In the genomic region with DNA sequence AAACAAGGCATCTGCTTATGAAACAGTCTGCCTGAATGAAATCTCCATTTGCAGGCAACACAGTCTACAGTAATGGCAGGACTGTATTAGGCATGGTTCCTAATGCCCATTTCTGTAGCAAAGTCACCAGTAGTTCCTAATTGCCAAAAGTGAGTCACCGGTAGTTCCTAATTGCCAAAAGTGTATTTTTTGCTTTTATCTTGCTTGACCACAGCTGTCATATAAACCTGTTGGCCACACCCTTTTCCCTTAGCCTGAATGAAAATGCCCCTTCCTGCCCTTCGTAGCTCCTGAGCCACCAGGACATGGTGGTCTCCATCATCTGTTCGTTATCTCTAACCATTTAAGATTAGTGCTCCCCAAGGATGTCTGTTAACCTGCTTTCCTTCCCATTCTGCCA, we compare ENCODE assay signal across 17 cellular contexts.
"Had no signal": no experiment of that assay in that cellular context is flagged by ENCODE, and none has a peak within 500 bp of the region (broad histone marks: within the 10 kb centered on the region; RNA-seq: fewer than 3 reads in every experiment).

No MANE protein-coding gene starts in this region.

- H3K27ac Mint-ChIP-seq: activated T-helper 2 cell treated with anti-CD3 and anti-CD28 coated beads, Interferon-gamma antibody, Interleukin-2, Interleukin-4, amounts not matched to agents 10 μg/mL and 5 μg/mL and 100 μg/mL, durations not matched to agents 14 hours and 24 hours and 36 hours; natural killer cell treated with Interleukin-12 subunit alpha and Interleukin-12 subunit beta and Interleukin-15 and Interleukin-18, amount 100 ng/mL, for 72 hours; progenitor cell of endocrine pancreas had no signal

- H3K9me3 ChIP-seq: adrenal gland, esophagus squamous epithelium, right lobe of liver had no signal

- H3K27me3 ChIP-seq: adrenal gland, esophagus squamous epithelium, foreskin keratinocyte, right lobe of liver had no signal

- H3K36me3 Mint-ChIP-seq: natural killer cell treated with Interleukin-12 subunit alpha and Interleukin-12 subunit beta and Interleukin-15 and Interleukin-18, amount 100 ng/mL, for 72 hours had no signal

- DNase-seq: activated CD4-positive, alpha-beta T cell treated with anti-CD3 and anti-CD28 coated beads for 1 hour; activated CD4-positive, alpha-beta T cell treated with anti-CD3 and anti-CD28 coated beads, Interleukin-2, amount 50 U/mL, for 4 hours; activated naive CD4-positive, alpha-beta T cell treated with anti-CD3 and anti-CD28 coated beads, Interleukin-2, amount 50 U/mL, for 16 hours; activated T-cell treated with anti-CD3 and anti-CD28 coated beads, Interleukin-2, amount 50 U/mL, for 1 hour; adrenal gland; esophagus squamous epithelium; foreskin keratinocyte; kidney glomerular epithelial cell; left ventricle myocardium superior; occipital lobe; right lobe of liver; stimulated activated naive CD8-positive, alpha-beta T cell treated with anti-CD3 and anti-CD28 coated beads, Interleukin-15, Interleukin-2, amounts not matched to agents 100 U/mL and 50 U/mL, for 24 hours; trophoblast cell had no signal

- ATAC-seq: foreskin keratinocyte; left ventricle myocardium superior; natural killer cell treated with Interleukin-12 subunit alpha and Interleukin-12 subunit beta and Interleukin-15 and Interleukin-18, amount 100 ng/mL, for 72 hours; right lobe of liver; stimulated activated naive CD8-positive, alpha-beta T cell treated with anti-CD3 and anti-CD28 coated beads, Interleukin-15, Interleukin-2, amounts not matched to agents 100 U/mL and 50 U/mL, for 24 hours had no signal

- H3K27ac ChIP-seq: adrenal gland, esophagus squamous epithelium, foreskin keratinocyte, right lobe of liver had no signal

- H3K4me3 ChIP-seq: adrenal gland, esophagus squamous epithelium, right lobe of liver, smooth muscle cell had no signal

- H3K9me3 Mint-ChIP-seq: activated T-helper 2 cell treated with anti-CD3 and anti-CD28 coated beads, Interferon-gamma antibody, Interleukin-2, Interleukin-4, amounts not matched to agents 10 μg/mL and 5 μg/mL and 100 μg/mL, durations not matched to agents 14 hours and 24 hours and 36 hours; natural killer cell treated with Interleukin-12 subunit alpha and Interleukin-12 subunit beta and Interleukin-15 and Interleukin-18, amount 100 ng/mL, for 72 hours had no signal

- H3K4me1 ChIP-seq: adrenal gland, right lobe of liver had no signal

- H3K27me3 Mint-ChIP-seq: natural killer cell treated with Interleukin-12 subunit alpha and Interleukin-12 subunit beta and Interleukin-15 and Interleukin-18, amount 100 ng/mL, for 72 hours; progenitor cell of endocrine pancreas had no signal

- H3K4me3 Mint-ChIP-seq: natural killer cell treated with Interleukin-12 subunit alpha and Interleukin-12 subunit beta and Interleukin-15 and Interleukin-18, amount 100 ng/mL, for 72 hours had no signal

- H3K36me3 ChIP-seq: adrenal gland, esophagus squamous epithelium, right lobe of liver had no signal
